ENCODE assay signal across 11 cellular contexts in genomic region chr14:69573205-69573840, GRCh38. TPM values are rescaled to one million over a fixed set of nuclear protein-coding genes. Genes with fewer than 3 reads are reported as not detected.
DNase-seq lines count a peak whose midpoint lies in the region; ATAC-seq, FAIRE-seq and TF ChIP-seq lines count a peak whose summit lies in the region.
"Had no signal": no experiment of that assay in that cellular context is flagged by ENCODE, and none has a peak within 500 bp of the region (broad histone marks: within the 10 kb centered on the region; RNA-seq: fewer than 3 reads in every experiment).

No MANE protein-coding gene starts in this region.

- TF ChIP-seq POLR2A in HepG2 (IDR thresholded peaks at IDR 0.05; ENCODE audit: insufficient read depth in 1 of 2, low read depth in 2 of 2, low read length in 2 of 2), result no peak
- TF ChIP-seq POLR2A in right lobe of liver (IDR thresholded peaks at IDR 0.05), result no peak

- TF ChIP-seq CTCF in HepG2 (CRISPR knock-in tag; IDR thresholded peaks at IDR 0.05), result no peak
- TF ChIP-seq CTCF in right lobe of liver (IDR thresholded peaks at IDR 0.05), result no peak
- no peak for TF ChIP-seq CTCF in lung (IDR thresholded peaks at IDR 0.05; ENCODE audit: control extremely low read depth, extremely low read depth)
- TF ChIP-seq CTCF in type B pancreatic cell (conservative IDR thresholded peaks at IDR 0.05), result no peak

- in situ Hi-C loops in HepG2 (cut with HindIII; ENCODE audit: extremely low pct_ligation_motif_present, low pct_unique_long_range_greater_than_20kb), result loop anchor here (5.0 kb wide), 1 partner anchor 36 kb away; no protein-coding TSS in a partner anchor

- H3K4me3 Mint-ChIP-seq in type B pancreatic cell, result peak overlapping the region; percentile 90

- no peaks in the 10 kb centered on the region for H4K20me1 ChIP-seq in HepG2 (ENCODE audit: insufficient read depth, low read length)

- no peak for FAIRE-seq in HepG2 (lab: Jason Lieb, UNC)

- H3K9ac ChIP-seq in HepG2 (ENCODE audit: insufficient read depth, low read depth, low read length), result no peak overlapping the region

- H3K79me2 ChIP-seq in HepG2 (ENCODE audit: insufficient read depth, low read length), result no peaks in the 10 kb centered on the region

- 33% methylated on average over 14 of the region's 52 CpGs for WGBS in HepG2 (ENCODE audit: low lambda C conversion rate)
- 13% methylated on average over 16 of the region's 52 CpGs for WGBS in right lobe of liver (ENCODE audit: insufficient coverage, low coverage, low lambda C conversion rate, missing lambda C conversion rate)
- 17 to 34% methylated on average over 49 to 52 of the region's 52 CpGs for WGBS in lung, 2 donors

- H3K27me3 ChIP-seq in HepG2 (ENCODE audit: control insufficient read depth in 1 of 2, insufficient read depth in 2 of 2, low read length in 2 of 2) (peaks cover 0 to 63% of the 10 kb centered on the region in 2 experiments), right lobe of liver (peaks cover 0 to 12% of the 10 kb centered on the region in 2 donors), lung (ENCODE audit: control insufficient read depth, insufficient read depth) (peaks cover 20% of the 10 kb centered on the region)

- no peak for TF ChIP-seq EP300 in HepG2 (IDR thresholded peaks at IDR 0.05; ENCODE audit: low read depth in 2 of 2, low read length in 2 of 2)
- no peak for TF ChIP-seq EP300 in HepG2 (CRISPR knock-in tag; IDR thresholded peaks at IDR 0.05; ENCODE audit: borderline replicate concordance)

- H2AFZ ChIP-seq in HepG2 (ENCODE audit: low read length), result no peak overlapping the region

- no TSS peak for BruUV-seq in HepG2 (replicated peaks; lab: Mats Ljungman, UMichigan)

- no peak for TF ChIP-seq RAD21 in HepG2 (CRISPR knock-in tag; IDR thresholded peaks at IDR 0.05)

- H3K36me3 Mint-ChIP-seq in type B pancreatic cell, result peaks cover 6% of the 10 kb centered on the region

- peak overlapping the region in 1 of 3 experiments; percentile 61; a peak in 2 of 6 replicates for H3K4me3 ChIP-seq in HepG2 (replicated peaks in 1 of 3; ENCODE audit: insufficient read depth in 1 of 3, low read depth in 2 of 3, low read length in 3 of 3)
- H3K4me3 ChIP-seq in right lobe of liver, result no peak overlapping the region
- peak overlapping the region; percentile 7 for H3K4me3 ChIP-seq in lung

- peak overlapping the region; percentile 82 for H3K4me2 ChIP-seq in HepG2 (ENCODE audit: low read depth, low read length)

- H3K9me3 ChIP-seq in HepG2 (ENCODE audit: low read length) (no peaks in the 10 kb centered on the region), right lobe of liver (no peaks in the 10 kb centered on the region), lung (ENCODE audit: control insufficient read depth in 2 of 2, insufficient read depth in 1 of 2, low read length in 1 of 2) (peaks cover 0 to 12% of the 10 kb centered on the region in 2 donors)

- H3K27ac ChIP-seq in HepG2 (ENCODE audit: extremely low read length, insufficient read depth, low read length), result no peak overlapping the region
- H3K27ac ChIP-seq in right lobe of liver, result no peak overlapping the region
- H3K27ac ChIP-seq in lung (ENCODE audit: low read depth in 1 of 2, low read length in 1 of 2), result no peak overlapping the region
- H3K27ac ChIP-seq: skin epidermis had no signal

- H3K27ac Mint-ChIP-seq in type B pancreatic cell, result peak overlapping the region; percentile 36

- CTCF ChIA-PET in HepG2 (lab: Yijun Ruan, JAX; ENCODE audit: low intra/inter-chr PET ratio, low total read pairs), result no interaction called here

- DNase-seq in HepG2 (ENCODE audit: low spot score) (no peak), right lobe of liver (no peak), lung (ENCODE audit: low spot score) (no peak), type B pancreatic cell (ENCODE audit: extremely low spot score, unreplicated experiment) (no peak), SW480 (ENCODE audit: low spot score) (no peak), Kasumi-1 (lab: John Stamatoyannopoulos, UW) (no peak)
- DNase-seq in activated CD8-positive, alpha-beta memory T cell treated with anti-CD3 and anti-CD28 coated beads, Interleukin-2, amount 50 U/mL, for 48 hours, result peak; percentile 53
- DNase-seq: effector memory CD4-positive, alpha-beta T cell; GOT3 had no signal

- H3K9me3 Mint-ChIP-seq in type B pancreatic cell, result no peaks in the 10 kb centered on the region

- POLR2A ChIA-PET in HepG2 (lab: Yijun Ruan, JAX), result no interaction called here

- ATAC-seq in HepG2 (peak; percentile 40), right lobe of liver (no peak), lung (ENCODE audit: insufficient read depth, low FRiP score) (no peak), GM21529 (IDR thresholded peaks at IDR 0.05; ENCODE audit: unreplicated experiment) (no peak)

- peaks cover 5% of the 10 kb centered on the region for H3K4me1 Mint-ChIP-seq in type B pancreatic cell (ENCODE audit: unreplicated experiment)

- peaks cover 48% of the 10 kb centered on the region for H3K27me3 Mint-ChIP-seq in type B pancreatic cell

- H3K4me1 ChIP-seq in HepG2 (ENCODE audit: insufficient read depth, low read length) (peaks cover 31% of the 10 kb centered on the region), right lobe of liver (peaks cover 0 to 21% (median 0%) of the 10 kb centered on the region in 4 donors), lung (ENCODE audit: control insufficient read depth in 2 of 2, insufficient read depth in 2 of 2, low read length in 2 of 2) (peaks cover 0 to 30% of the 10 kb centered on the region in 2 donors)

- no peaks in the 10 kb centered on the region for H3K36me3 ChIP-seq in HepG2 (replicated peaks in 1 of 2; ENCODE audit: control insufficient read depth in 1 of 2, insufficient read depth in 2 of 2, low read length in 2 of 2)
- H3K36me3 ChIP-seq in right lobe of liver, result no peaks in the 10 kb centered on the region
- no peaks in the 10 kb centered on the region for H3K36me3 ChIP-seq in lung (ENCODE audit: control insufficient read depth in 2 of 2, insufficient read depth in 2 of 2, low read length in 2 of 2)

- intact Hi-C loops in HepG2 (cut with micrococcal nuclease; ENCODE audit: unreplicated experiment) (no loop called here), right lobe of liver (cut with DNase I) (loop anchor here (5.0 kb wide), 2 partner anchors 36 to 41 kb away; no protein-coding TSS in a partner anchor)

RNA-seq across cellular contexts. Expression of gene CCDC177, which starts 1.3 kb away (rescaled TPM):
- total RNA-seq in HepG2 (2016; rRNA removed; fragmentation: Illumina TruSeq; extraction: Trizol) (not detected in 2 replicates), right lobe of liver (under 1 TPM in 3 of 6 experiments, not detected in 3; 0.06 to 0.11 (median 0.07) TPM), lung (not detected), type B pancreatic cell (ENCODE audit: low replicate concordance) (0.21 and 3.4 TPM in 2 replicates)
- total RNA-seq in HepG2 (2016; cell fraction: cytosol; rRNA removed; fragmentation: Illumina TruSeq; extraction: Trizol; ENCODE audit: low read depth), result not detected in 2 replicates
- not detected in 2 replicates for total RNA-seq in HepG2 (2016; cell fraction: insoluble cytoplasmic fraction; rRNA removed; fragmentation: Illumina TruSeq; extraction: Trizol)
- not detected in 2 replicates for total RNA-seq in HepG2 (2016; cell fraction: membrane; rRNA removed; fragmentation: Illumina TruSeq; extraction: Trizol)
- not detected in 2 replicates for total RNA-seq in HepG2 (2016; cell fraction: nucleus; rRNA removed; fragmentation: Illumina TruSeq; extraction: Trizol)
- polyA plus RNA-seq in HepG2 (2011; rRNA removed) (not detected in 2 replicates), lung (under 1 TPM in 1 of 2 donors, not detected in 1; 0.01 TPM)
- not detected in 2 replicates for polyA plus RNA-seq in HepG2 (2011; cell fraction: cytosol; rRNA removed)
- polyA plus RNA-seq in HepG2 (2011; cell fraction: nucleus; rRNA removed), result not detected in 2 replicates
- polyA plus RNA-seq in HepG2 (2012), result not detected in 2 replicates
- not detected in 2 replicates for polyA plus RNA-seq in HepG2 (2016; cell fraction: cytosol; fragmentation: Illumina TruSeq; extraction: Trizol; ENCODE audit: low read depth)
- not detected in 2 replicates for polyA plus RNA-seq in HepG2 (2016; cell fraction: insoluble cytoplasmic fraction; fragmentation: Illumina TruSeq; extraction: Trizol; ENCODE audit: low read depth)
- polyA plus RNA-seq in HepG2 (2016; cell fraction: membrane; fragmentation: Illumina TruSeq; extraction: Trizol; ENCODE audit: low read depth), result not detected in 2 replicates
- not detected in 2 replicates for polyA plus RNA-seq in HepG2 (2016; cell fraction: nucleus; fragmentation: Illumina TruSeq; extraction: Trizol; ENCODE audit: insufficient read depth, low read depth)
- 0.33 TPM in 1 of 2 replicates, not detected in the other for polyA minus RNA-seq in HepG2 (2011; rRNA and poly(A)+ RNA removed; ENCODE audit: low replicate concordance)
- not detected in 2 replicates for polyA minus RNA-seq in HepG2 (2011; cell fraction: cytosol; rRNA and poly(A)+ RNA removed)
- not detected in 2 replicates for polyA minus RNA-seq in HepG2 (2011; cell fraction: nucleus; rRNA and poly(A)+ RNA removed)

RNA-seq across cellular contexts. Expression of gene SUSD6, which starts 38.1 kb away (rescaled TPM):
- total RNA-seq in HepG2 (2016; rRNA removed; fragmentation: Illumina TruSeq; extraction: Trizol), result 4.8 and 7.2 TPM in 2 replicates
- total RNA-seq in HepG2 (2016; cell fraction: cytosol; rRNA removed; fragmentation: Illumina TruSeq; extraction: Trizol; ENCODE audit: low read depth), result 0.53 and 0.71 TPM in 2 replicates
- 3.7 and 7.0 TPM in 2 replicates for total RNA-seq in HepG2 (2016; cell fraction: insoluble cytoplasmic fraction; rRNA removed; fragmentation: Illumina TruSeq; extraction: Trizol)
- 2.4 and 2.6 TPM in 2 replicates for total RNA-seq in HepG2 (2016; cell fraction: membrane; rRNA removed; fragmentation: Illumina TruSeq; extraction: Trizol)
- 11.6 and 12.8 TPM in 2 replicates for total RNA-seq in HepG2 (2016; cell fraction: nucleus; rRNA removed; fragmentation: Illumina TruSeq; extraction: Trizol)
- polyA plus RNA-seq in HepG2 (2011; rRNA removed), result 7.4 and 9.4 TPM in 2 replicates
- polyA plus RNA-seq in HepG2 (2011; cell fraction: cytosol; rRNA removed), result 3.9 and 4.6 TPM in 2 replicates
- polyA plus RNA-seq in HepG2 (2011; cell fraction: nucleus; rRNA removed), result 17.5 and 19.4 TPM in 2 replicates
- polyA plus RNA-seq in HepG2 (2012), result 5.8 and 6.9 TPM in 2 replicates
- polyA plus RNA-seq in HepG2 (2016; cell fraction: cytosol; fragmentation: Illumina TruSeq; extraction: Trizol; ENCODE audit: low read depth), result 0.43 and 0.46 TPM in 2 replicates
- 3.1 and 3.3 TPM in 2 replicates for polyA plus RNA-seq in HepG2 (2016; cell fraction: insoluble cytoplasmic fraction; fragmentation: Illumina TruSeq; extraction: Trizol; ENCODE audit: low read depth)
- polyA plus RNA-seq in HepG2 (2016; cell fraction: membrane; fragmentation: Illumina TruSeq; extraction: Trizol; ENCODE audit: low read depth), result 0.96 and 1.2 TPM in 2 replicates
- 14.7 and 15.5 TPM in 2 replicates for polyA plus RNA-seq in HepG2 (2016; cell fraction: nucleus; fragmentation: Illumina TruSeq; extraction: Trizol; ENCODE audit: insufficient read depth, low read depth)
- polyA minus RNA-seq in HepG2 (2011; rRNA and poly(A)+ RNA removed; ENCODE audit: low replicate concordance), result 7.6 and 16.1 TPM in 2 replicates
- 5.3 and 6.9 TPM in 2 replicates for polyA minus RNA-seq in HepG2 (2011; cell fraction: cytosol; rRNA and poly(A)+ RNA removed)
- 12.5 and 13.1 TPM in 2 replicates for polyA minus RNA-seq in HepG2 (2011; cell fraction: nucleus; rRNA and poly(A)+ RNA removed)
- 10 to 100 TPM in 5 of 6 experiments, 1 to 10 TPM in 1; 9.6 to 17.4 (median 12.5) TPM for total RNA-seq in right lobe of liver
- 10 to 100 TPM; 51.3 to 75.1 TPM for total RNA-seq in lung
- 10 to 100 TPM; 16.0 to 70.7 TPM for polyA plus RNA-seq in lung
- total RNA-seq in type B pancreatic cell (ENCODE audit: low replicate concordance), result 31.7 and 78.9 TPM in 2 replicates
